ENCODE assay signal across 25 cellular contexts in genomic region chr2:236592821-236593220, GRCh38. TPM values are rescaled to one million over a fixed set of nuclear protein-coding genes. Genes with fewer than 3 reads are reported as not detected.
DNase-seq lines count a peak whose midpoint lies in the region; ATAC-seq and TF ChIP-seq lines count a peak whose summit lies in the region.
"Had no signal": no experiment of that assay in that cellular context is flagged by ENCODE, and none has a peak within 500 bp of the region (broad histone marks: within the 10 kb centered on the region; RNA-seq: fewer than 3 reads in every experiment).

No MANE protein-coding gene starts in this region.

- H3K4me3 ChIP-seq in SJCRH30 (no peak overlapping the region), lower lobe of right lung (no peak overlapping the region), ascending aorta (no peak overlapping the region)
- H3K4me3 ChIP-seq: A549, coronary artery, prostate gland had no signal

- no peak overlapping the region for H3K4me3 Mint-ChIP-seq in stimulated activated memory B cell treated with anti-CD40 and anti-IgM and Interleukin-4, amounts not matched to agents 10 μg/mL and 1 μg/mL and 100 μg/mL, for 72 hours
- H3K4me3 Mint-ChIP-seq: activated CD8-positive, alpha-beta memory T cell treated with anti-CD3 and anti-CD28 coated beads, Interleukin-2, amount 10 ng/mL, durations not matched to agents 7 days and 5 days; activated T-cell treated with anti-CD3 and anti-CD28 coated beads, Interleukin-2, amount 50 U/mL, for 72 hours; CD8-positive, alpha-beta T cell; nephron progenitor cell had no signal

- H3K27ac Mint-ChIP-seq in stimulated activated memory B cell treated with anti-CD40 and anti-IgM and Interleukin-4, amounts not matched to agents 10 μg/mL and 1 μg/mL and 100 μg/mL, for 72 hours = no peak overlapping the region
- H3K27ac Mint-ChIP-seq: activated CD8-positive, alpha-beta memory T cell treated with anti-CD3 and anti-CD28 coated beads, Interleukin-2, amount 10 ng/mL, durations not matched to agents 7 days and 5 days; activated T-cell treated with anti-CD3 and anti-CD28 coated beads, Interleukin-2, amount 50 U/mL, for 72 hours; CD8-positive, alpha-beta T cell; nephron progenitor cell had no signal

- peak; percentile 37 to 59 for ATAC-seq in lower lobe of right lung
- no peak for ATAC-seq in stimulated activated memory B cell treated with anti-CD40 and anti-IgM and Interleukin-4, amounts not matched to agents 10 μg/mL and 1 μg/mL and 100 μg/mL, for 72 hours
- ATAC-seq in GM21529 (IDR thresholded peaks at IDR 0.05; ENCODE audit: unreplicated experiment) = no peak
- no peak for ATAC-seq in omental fat pad (ENCODE audit: low FRiP score)
- ATAC-seq: A549; activated CD8-positive, alpha-beta memory T cell treated with anti-CD3 and anti-CD28 coated beads, Interleukin-2, amount 10 ng/mL, durations not matched to agents 7 days and 5 days; activated T-cell treated with anti-CD3 and anti-CD28 coated beads, Interleukin-2, amount 50 U/mL, for 72 hours; CD8-positive, alpha-beta T cell; esophagus mucosa had no signal

- TF ChIP-seq CTCF in lower lobe of right lung (IDR thresholded peaks at IDR 0.05) = no peak
- no peak for TF ChIP-seq CTCF in ascending aorta (IDR thresholded peaks at IDR 0.05)
- no peak for TF ChIP-seq CTCF in omental fat pad (IDR thresholded peaks at IDR 0.05)

- H3K27me3 ChIP-seq in SJCRH30 (no peaks in the 10 kb centered on the region), lower lobe of right lung (ENCODE audit: low read depth) (no peaks in the 10 kb centered on the region), ascending aorta (no peaks in the 10 kb centered on the region)

- H3K9me3 Mint-ChIP-seq in stimulated activated memory B cell treated with anti-CD40 and anti-IgM and Interleukin-4, amounts not matched to agents 10 μg/mL and 1 μg/mL and 100 μg/mL, for 72 hours = no peaks in the 10 kb centered on the region
- H3K9me3 Mint-ChIP-seq: activated T-cell treated with anti-CD3 and anti-CD28 coated beads, Interleukin-2, amount 50 U/mL, for 72 hours; CD8-positive, alpha-beta T cell; nephron progenitor cell had no signal

- H3K4me1 ChIP-seq in SJCRH30 (peaks cover 32% of the 10 kb centered on the region), lower lobe of right lung (no peaks in the 10 kb centered on the region), ascending aorta (peaks cover 0 to 3% of the 10 kb centered on the region in 2 donors)
- H3K4me1 ChIP-seq: A549, prostate gland had no signal

- H3K36me3 Mint-ChIP-seq in stimulated activated memory B cell treated with anti-CD40 and anti-IgM and Interleukin-4, amounts not matched to agents 10 μg/mL and 1 μg/mL and 100 μg/mL, for 72 hours = no peaks in the 10 kb centered on the region
- H3K36me3 Mint-ChIP-seq: activated CD8-positive, alpha-beta memory T cell treated with anti-CD3 and anti-CD28 coated beads, Interleukin-2, amount 10 ng/mL, durations not matched to agents 7 days and 5 days; CD8-positive, alpha-beta T cell had no signal

- H3K27ac ChIP-seq in SJCRH30 (no peak overlapping the region; the same call in 1 of the 2 replicates), lower lobe of right lung (no peak overlapping the region), ascending aorta (no peak overlapping the region)
- H3K27ac ChIP-seq: A549, coronary artery, prostate gland, WERI-Rb-1 had no signal

- H3K4me1 Mint-ChIP-seq in stimulated activated memory B cell treated with anti-CD40 and anti-IgM and Interleukin-4, amounts not matched to agents 10 μg/mL and 1 μg/mL and 100 μg/mL, for 72 hours = no peaks in the 10 kb centered on the region
- H3K4me1 Mint-ChIP-seq: activated CD8-positive, alpha-beta memory T cell treated with anti-CD3 and anti-CD28 coated beads, Interleukin-2, amount 10 ng/mL, durations not matched to agents 7 days and 5 days; nephron progenitor cell had no signal

- H3K36me3 ChIP-seq in SJCRH30 = no peaks in the 10 kb centered on the region
- no peaks in the 10 kb centered on the region for H3K36me3 ChIP-seq in lower lobe of right lung
- no peaks in the 10 kb centered on the region for H3K36me3 ChIP-seq in ascending aorta
- H3K36me3 ChIP-seq: prostate gland, WERI-Rb-1 had no signal

- H3K9me3 ChIP-seq in SJCRH30 (replicated peaks) (0 out of 2 replicates have a peak, but pooled peaks cover 3% of the 10 kb centered on the region), lower lobe of right lung (no peaks in the 10 kb centered on the region), ascending aorta (no peaks in the 10 kb centered on the region)
- H3K9me3 ChIP-seq: prostate gland had no signal

- no peaks in the 10 kb centered on the region for H3K27me3 Mint-ChIP-seq in stimulated activated memory B cell treated with anti-CD40 and anti-IgM and Interleukin-4, amounts not matched to agents 10 μg/mL and 1 μg/mL and 100 μg/mL, for 72 hours

- DNase-seq in COLO668 (lab: John Stamatoyannopoulos, UW; ENCODE audit: unreplicated experiment) (peak; percentile 83), NCI-H1092 treated with DMSO at 0.1 percent for 48 hours (lab: John Stamatoyannopoulos, UW) (peak; percentile 52), SJCRH30 (peak; percentile 59 to 73), lower lobe of right lung (no peak), ascending aorta (ENCODE audit: low spot score in 2 of 2) (no peak), omental fat pad (ENCODE audit: low spot score) (no peak)
- DNase-seq: activated CD4-positive, alpha-beta T cell treated with anti-CD3 and anti-CD28 coated beads, Interleukin-2, amount 50 U/mL, for 1 hour; activated CD8-positive, alpha-beta memory T cell treated with anti-CD3 and anti-CD28 coated beads, Interleukin-2, amount 10 ng/mL, durations not matched to agents 7 days and 5 days; activated naive CD4-positive, alpha-beta T cell treated with Interleukin-2 at 50 U/mL for 16 hours; activated T-cell treated with anti-CD3 and anti-CD28 coated beads, Interleukin-2, amount 50 U/mL, for 72 hours; CD8-positive, alpha-beta T cell; DMS79; foreskin melanocyte; hypothalamus; NCI-H1417 treated with DMSO at 0.1 percent for 48 hours; NCI-H524; nephron progenitor cell; T-helper 9 cell; WERI-Rb-1 had no signal

- intact Hi-C loops in lower lobe of right lung (cut with DNase I) = no loop called here
- intact Hi-C loops in ascending aorta (cut with DNase I) = no loop called here

RNA-seq across cellular contexts. Expression of gene ACKR3, which starts 23.2 kb away (rescaled TPM):
- total RNA-seq in SJCRH30 (2014; rRNA removed; shearing (Covaris generic)) = 85.2 and 87.5 TPM in 2 replicates
- total RNA-seq in lower lobe of right lung (12.6 TPM), ascending aorta (75.6 TPM), omental fat pad (100 to 1,000 TPM in 1 of 4 donors, 10 to 100 TPM in 3; 22.9 to 115 (median 64.6) TPM)

Comparison
In these comparisons a context has a peak if more than half of its experiments do, and no peak if none do; other contexts are left out.
1. DNase-seq: peak in COLO668 (single experiment), NCI-H1092 treated with DMSO at 0.1 percent for 48 hours (single experiment) and SJCRH30 (2 of 2); none in lower lobe of right lung (single experiment), ascending aorta (0 of 2) and omental fat pad (single experiment).
2. ATAC-seq: peak in lower lobe of right lung (2 of 2); none in stimulated activated memory B cell treated with anti-CD40 and anti-IgM and Interleukin-4, amounts not matched to agents 10 μg/mL and 1 μg/mL and 100 μg/mL, for 72 hours (single experiment), GM21529 (single experiment) and omental fat pad (single experiment).